Comparison of ENCODE assay signal across 21 cellular contexts in the genomic region with DNA sequence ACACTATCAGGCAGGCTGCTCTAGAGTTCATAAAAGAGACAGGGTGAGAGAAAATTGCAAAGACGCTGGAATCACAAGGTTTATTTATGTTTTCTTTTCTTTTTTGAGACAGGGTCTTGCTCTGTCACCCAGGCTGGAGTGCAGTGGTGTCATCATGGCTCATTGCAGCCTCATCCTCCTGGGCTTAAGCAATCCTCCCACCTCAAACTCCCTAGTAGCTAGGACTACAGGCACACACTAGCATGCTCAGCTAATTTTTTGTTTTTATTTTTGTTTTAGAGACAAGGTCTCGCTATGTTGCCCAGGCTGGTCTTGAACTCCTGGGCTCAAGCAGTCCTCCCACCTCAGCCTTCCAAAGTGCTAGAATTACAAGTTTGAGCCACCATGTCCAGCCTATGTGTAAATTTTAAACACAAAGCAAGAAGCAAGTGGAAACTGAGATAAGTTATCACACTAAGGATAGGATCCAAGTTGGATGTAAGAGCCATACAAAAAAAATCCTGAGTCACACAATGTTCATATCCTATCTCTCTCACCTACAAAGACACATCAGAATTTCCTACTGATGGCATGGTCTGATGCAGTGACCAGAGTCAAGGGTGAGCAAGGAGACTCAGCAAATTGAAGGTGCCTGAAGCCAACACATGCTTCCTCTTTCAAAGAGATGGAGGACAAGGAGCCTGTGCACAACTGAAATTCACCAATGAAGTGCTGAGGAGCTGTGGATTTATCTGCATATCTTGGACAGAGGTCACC.
"Had no signal": no experiment of that assay in that cellular context is flagged by ENCODE, and none has a peak within 500 bp of the region (broad histone marks: within the 10 kb centered on the region; RNA-seq: fewer than 3 reads in every experiment).

No MANE protein-coding gene starts in this region.

- H3K4me3 ChIP-seq: dorsolateral prefrontal cortex, heart right ventricle, mucosa of descending colon, spleen, tibial nerve, upper lobe of right lung had no signal

- ATAC-seq: heart right ventricle; left lobe of liver; mucosa of descending colon; naive thymus-derived CD8-positive, alpha-beta T cell; sciatic nerve; stimulated activated memory B cell treated with anti-CD40 and anti-IgM and Interleukin-4, amounts not matched to agents 10 μg/mL and 1 μg/mL and 100 μg/mL, for 72 hours; upper lobe of right lung had no signal

- H3K27ac ChIP-seq: dorsolateral prefrontal cortex, heart right ventricle, neutrophil, spleen, tibial nerve, upper lobe of right lung had no signal

- H3K27me3 ChIP-seq: dorsolateral prefrontal cortex, heart right ventricle, tibial nerve, upper lobe of right lung had no signal

- H3K9me3 ChIP-seq: neutrophil, upper lobe of right lung had no signal

- DNase-seq: cortex of kidney; dorsolateral prefrontal cortex; effector CD8-positive, alpha-beta T cell; heart right ventricle; hypothalamus; kidney glomerular epithelial cell; mucosa of descending colon; naive thymus-derived CD8-positive, alpha-beta T cell; posterior cingulate gyrus; spleen; stimulated activated CD4-positive, alpha-beta T cell treated with anti-CD3 and anti-CD28 coated beads, Interleukin-15, amount 100 ng/mL, for 24 hours; stimulated activated CD4-positive, alpha-beta T cell treated with anti-CD3 and anti-CD28 coated beads, Interleukin-1b, Interleukin-23, amount 100 ng/mL, for 48 hours; stimulated activated CD4-positive, alpha-beta T cell treated with anti-CD3 and anti-CD28 coated beads, Interleukin-4, amount 100 ng/mL, for 24 hours; upper lobe of right lung had no signal

- FAIRE-seq: frontal cortex, islet of Langerhans had no signal

- H3K4me1 ChIP-seq: upper lobe of right lung had no signal

- H3K36me3 ChIP-seq: heart right ventricle, neutrophil, spleen, tibial nerve, upper lobe of right lung had no signal
